Comparison of ENCODE assay signal across 8 cellular contexts in genomic region chr5:119397518-119398380, GRCh38. TPM values are rescaled to one million over a fixed set of nuclear protein-coding genes. Genes with fewer than 3 reads are reported as not detected.
DNase-seq lines count a peak whose midpoint lies in the region; ATAC-seq, FAIRE-seq and TF ChIP-seq lines count a peak whose summit lies in the region.

No MANE protein-coding gene starts in this region.

- TF ChIP-seq RAD21 in liver (IDR thresholded peaks at IDR 0.05): no peak
- no peak for TF ChIP-seq RAD21 in HepG2 (CRISPR knock-in tag; IDR thresholded peaks at IDR 0.05)

- BruUV-seq in HepG2 (replicated peaks; lab: Mats Ljungman, UMichigan): no TSS peak

- in situ Hi-C loops in HepG2 (cut with HindIII; ENCODE audit: extremely low pct_ligation_motif_present, low pct_unique_long_range_greater_than_20kb): no loop called here

- peaks cover 0 to 12% (median 8%) of the 10 kb centered on the region in 4 donors for H3K4me1 ChIP-seq in liver (ENCODE audit: control insufficient read depth in 4 of 4, insufficient read depth in 4 of 4, low read length in 3 of 4)
- peaks cover 9% of the 10 kb centered on the region for H3K4me1 ChIP-seq in HepG2 (ENCODE audit: insufficient read depth, low read length)
- H3K4me1 ChIP-seq in SJSA1 (replicated peaks): peaks cover 16% of the 10 kb centered on the region

- FAIRE-seq in HepG2 (lab: Jason Lieb, UNC): no peak

- peak overlapping the region; percentile 14 to 65 for H3K27ac ChIP-seq in liver (ENCODE audit: low read depth in 1 of 2, low read length in 2 of 2)
- no peak overlapping the region for H3K27ac ChIP-seq in HepG2 (ENCODE audit: extremely low read length, insufficient read depth, low read length)
- H3K27ac ChIP-seq in SJSA1: 0 out of 2 replicates have a peak overlapping the region, but pooled peaks have one; percentile 19

- no peak overlapping the region for H2AFZ ChIP-seq in HepG2 (ENCODE audit: low read length)

- H3K27me3 ChIP-seq in liver (ENCODE audit: control insufficient read depth in 4 of 4, insufficient read depth in 4 of 4, low read length in 3 of 4) (no peaks in the 10 kb centered on the region), HepG2 (ENCODE audit: control insufficient read depth in 1 of 2, insufficient read depth in 2 of 2, low read length in 2 of 2) (no peaks in the 10 kb centered on the region; a peak in 1 of 5 replicates), SJSA1 (replicated peaks) (no peaks in the 10 kb centered on the region)

- TF ChIP-seq POLR2A in HepG2 (IDR thresholded peaks at IDR 0.05; ENCODE audit: insufficient read depth in 1 of 2, low read depth in 2 of 2, low read length in 2 of 2): no peak

- ATAC-seq in HepG2: no peak
- ATAC-seq in HG02870 (IDR thresholded peaks at IDR 0.05; ENCODE audit: unreplicated experiment): peak; percentile 54

- no peak overlapping the region for H3K4me3 ChIP-seq in liver (ENCODE audit: low read depth in 1 of 3, low read length in 3 of 3)
- no peak overlapping the region for H3K4me3 ChIP-seq in HepG2 (replicated peaks in 1 of 3; ENCODE audit: insufficient read depth in 1 of 3, low read depth in 2 of 3, low read length in 3 of 3)
- H3K4me3 ChIP-seq in SJSA1: no peak overlapping the region

- intact Hi-C loops in HepG2 (cut with micrococcal nuclease; ENCODE audit: unreplicated experiment): no loop called here

- no peaks in the 10 kb centered on the region for H3K79me2 ChIP-seq in HepG2 (ENCODE audit: insufficient read depth, low read length)

- POLR2A ChIA-PET in HepG2 (lab: Yijun Ruan, JAX): no interaction called here

- H3K9ac ChIP-seq in liver (ENCODE audit: low read depth in 1 of 2, low read length in 2 of 2) (no peak overlapping the region), HepG2 (ENCODE audit: insufficient read depth, low read depth, low read length) (no peak overlapping the region)

- H3K9me3 ChIP-seq in liver (ENCODE audit: control insufficient read depth in 4 of 4, low read length in 3 of 4): no peaks in the 10 kb centered on the region
- H3K9me3 ChIP-seq in HepG2 (ENCODE audit: low read length): no peaks in the 10 kb centered on the region
- H3K9me3 ChIP-seq in SJSA1 (replicated peaks): no peaks in the 10 kb centered on the region

- TF ChIP-seq EP300 in HepG2 (IDR thresholded peaks at IDR 0.05; ENCODE audit: low read depth in 2 of 2, low read length in 2 of 2) (no peak), HepG2 (CRISPR knock-in tag; IDR thresholded peaks at IDR 0.05; ENCODE audit: borderline replicate concordance) (no peak)

- H3K36me3 ChIP-seq in liver (ENCODE audit: control insufficient read depth in 4 of 4, insufficient read depth in 3 of 4, low read depth in 1 of 4, low read length in 3 of 4) (no peaks in the 10 kb centered on the region), HepG2 (replicated peaks in 1 of 2; ENCODE audit: control insufficient read depth in 1 of 2, insufficient read depth in 2 of 2, low read length in 2 of 2) (no peaks in the 10 kb centered on the region), SJSA1 (0 out of 2 replicates have a peak, but pooled peaks cover 4% of the 10 kb centered on the region)

- DNase-seq in HepG2 (ENCODE audit: low spot score) (no peak), SJSA1 (ENCODE audit: low read depth in 1 of 2, low spot score in 2 of 2) (no peak), glomerular visceral epithelial cell (ENCODE audit: extremely low spot score) (peak; percentile 71), putamen (ENCODE audit: low spot score) (no peak), ureter (ENCODE audit: low spot score) (no peak), GM19240 (ENCODE audit: insufficient read length, low spot score) (no peak)

- no peaks in the 10 kb centered on the region for H4K20me1 ChIP-seq in HepG2 (ENCODE audit: insufficient read depth, low read length)

- 49% methylated on average over 10 of the region's 10 CpGs for WGBS in liver
- WGBS in HepG2 (ENCODE audit: low lambda C conversion rate): 89% methylated on average over 10 of the region's 10 CpGs

- CTCF ChIA-PET in HepG2 (lab: Yijun Ruan, JAX; ENCODE audit: low intra/inter-chr PET ratio, low total read pairs): no interaction called here

- no peak for TF ChIP-seq CTCF in liver (IDR thresholded peaks at IDR 0.05; ENCODE audit: low read depth, low read length, missing input control)
- no peak for TF ChIP-seq CTCF in HepG2 (CRISPR knock-in tag; IDR thresholded peaks at IDR 0.05)

- no peak overlapping the region for H3K4me2 ChIP-seq in HepG2 (ENCODE audit: low read depth, low read length)

TF ChIP-seq in liver, 16 proteins besides CTCF, POLR2A, EP300 and RAD21 (continues in another document):
- TF ChIP-seq NR2F2 (IDR thresholded peaks at IDR 0.05) (no peak), MAX (IDR thresholded peaks at IDR 0.05) (no peak), ATF3 (IDR thresholded peaks at IDR 0.05) (peak; percentile 27)

TF ChIP-seq in HepG2, 621 proteins besides CTCF, POLR2A, EP300 and RAD21:
- TF ChIP-seq ZNF670 (CRISPR knock-in tag; IDR thresholded peaks at IDR 0.05; ENCODE audit: borderline replicate concordance): no peak

RNA-seq across cellular contexts. Expression of gene TNFAIP8, which starts 41.9 kb away (rescaled TPM):
- 10 to 100 TPM in 1 of 2 donors, 1 to 10 TPM in 1; 5.5 to 28.6 TPM for total RNA-seq in liver
- polyA plus RNA-seq in liver: 1 to 10 TPM; 2.6 to 3.3 TPM
- 11.2 and 14.9 TPM in 2 replicates for total RNA-seq in HepG2 (2016; rRNA removed; fragmentation: Illumina TruSeq; extraction: Trizol)
- total RNA-seq in HepG2 (2016; cell fraction: cytosol; rRNA removed; fragmentation: Illumina TruSeq; extraction: Trizol; ENCODE audit: low read depth): 3.2 and 3.7 TPM in 2 replicates
- 13.3 and 15.4 TPM in 2 replicates for total RNA-seq in HepG2 (2016; cell fraction: insoluble cytoplasmic fraction; rRNA removed; fragmentation: Illumina TruSeq; extraction: Trizol)
- total RNA-seq in HepG2 (2016; cell fraction: membrane; rRNA removed; fragmentation: Illumina TruSeq; extraction: Trizol): 7.0 and 8.4 TPM in 2 replicates
- total RNA-seq in HepG2 (2016; cell fraction: nucleus; rRNA removed; fragmentation: Illumina TruSeq; extraction: Trizol): 3.7 and 5.8 TPM in 2 replicates
- 4.9 and 6.4 TPM in 2 replicates for polyA plus RNA-seq in HepG2 (2011; rRNA removed)
- 6.7 and 7.1 TPM in 2 replicates for polyA plus RNA-seq in HepG2 (2011; cell fraction: cytosol; rRNA removed)
- 2.5 TPM in 2 replicates for polyA plus RNA-seq in HepG2 (2011; cell fraction: nucleus; rRNA removed)
- polyA plus RNA-seq in HepG2 (2012): 6.2 and 6.6 TPM in 2 replicates
- polyA plus RNA-seq in HepG2 (2016; cell fraction: cytosol; fragmentation: Illumina TruSeq; extraction: Trizol; ENCODE audit: low read depth): 1.0 and 1.2 TPM in 2 replicates
- 16.1 and 16.3 TPM in 2 replicates for polyA plus RNA-seq in HepG2 (2016; cell fraction: insoluble cytoplasmic fraction; fragmentation: Illumina TruSeq; extraction: Trizol; ENCODE audit: low read depth)
- polyA plus RNA-seq in HepG2 (2016; cell fraction: membrane; fragmentation: Illumina TruSeq; extraction: Trizol; ENCODE audit: low read depth): 2.5 and 2.7 TPM in 2 replicates
- 5.1 and 5.5 TPM in 2 replicates for polyA plus RNA-seq in HepG2 (2016; cell fraction: nucleus; fragmentation: Illumina TruSeq; extraction: Trizol; ENCODE audit: insufficient read depth, low read depth)
- 3.0 and 11.3 TPM in 2 replicates for polyA minus RNA-seq in HepG2 (2011; rRNA and poly(A)+ RNA removed; ENCODE audit: low replicate concordance)
- 8.5 and 9.0 TPM in 2 replicates for polyA minus RNA-seq in HepG2 (2011; cell fraction: cytosol; rRNA and poly(A)+ RNA removed)
- 5.5 and 10.3 TPM in 2 replicates for polyA minus RNA-seq in HepG2 (2011; cell fraction: nucleus; rRNA and poly(A)+ RNA removed)
- 25.4 and 32.1 TPM in 2 replicates for total RNA-seq in SJSA1 (2014; rRNA removed; shearing (Covaris generic))
- 25.3 TPM for total RNA-seq in ureter

RNA-seq across cellular contexts. Expression of gene HSD17B4, which starts 54.5 kb away (rescaled TPM):
- total RNA-seq in liver: 100 to 1,000 TPM; 299 to 699 TPM
- polyA plus RNA-seq in liver: 100 to 1,000 TPM; 378 to 407 TPM
- total RNA-seq in HepG2 (2016; rRNA removed; fragmentation: Illumina TruSeq; extraction: Trizol): 399 and 508 TPM in 2 replicates
- 60.7 and 79.3 TPM in 2 replicates for total RNA-seq in HepG2 (2016; cell fraction: cytosol; rRNA removed; fragmentation: Illumina TruSeq; extraction: Trizol; ENCODE audit: low read depth)
- total RNA-seq in HepG2 (2016; cell fraction: insoluble cytoplasmic fraction; rRNA removed; fragmentation: Illumina TruSeq; extraction: Trizol): 397 and 512 TPM in 2 replicates
- 102 and 119 TPM in 2 replicates for total RNA-seq in HepG2 (2016; cell fraction: membrane; rRNA removed; fragmentation: Illumina TruSeq; extraction: Trizol)
- total RNA-seq in HepG2 (2016; cell fraction: nucleus; rRNA removed; fragmentation: Illumina TruSeq; extraction: Trizol): 218 and 251 TPM in 2 replicates
- 163 and 178 TPM in 2 replicates for polyA plus RNA-seq in HepG2 (2011; rRNA removed)
- 98.0 and 194 TPM in 2 replicates for polyA plus RNA-seq in HepG2 (2011; cell fraction: cytosol; rRNA removed)
- 119 and 175 TPM in 2 replicates for polyA plus RNA-seq in HepG2 (2011; cell fraction: nucleus; rRNA removed)
- polyA plus RNA-seq in HepG2 (2012): 153 and 212 TPM in 2 replicates
- 35.4 and 40.3 TPM in 2 replicates for polyA plus RNA-seq in HepG2 (2016; cell fraction: cytosol; fragmentation: Illumina TruSeq; extraction: Trizol; ENCODE audit: low read depth)
- 332 and 336 TPM in 2 replicates for polyA plus RNA-seq in HepG2 (2016; cell fraction: insoluble cytoplasmic fraction; fragmentation: Illumina TruSeq; extraction: Trizol; ENCODE audit: low read depth)
- polyA plus RNA-seq in HepG2 (2016; cell fraction: membrane; fragmentation: Illumina TruSeq; extraction: Trizol; ENCODE audit: low read depth): 57.1 and 67.7 TPM in 2 replicates
- 221 and 269 TPM in 2 replicates for polyA plus RNA-seq in HepG2 (2016; cell fraction: nucleus; fragmentation: Illumina TruSeq; extraction: Trizol; ENCODE audit: insufficient read depth, low read depth)
- 271 and 288 TPM in 2 replicates for polyA minus RNA-seq in HepG2 (2011; rRNA and poly(A)+ RNA removed; ENCODE audit: low replicate concordance)
- polyA minus RNA-seq in HepG2 (2011; cell fraction: cytosol; rRNA and poly(A)+ RNA removed): 117 and 147 TPM in 2 replicates
- 131 and 184 TPM in 2 replicates for polyA minus RNA-seq in HepG2 (2011; cell fraction: nucleus; rRNA and poly(A)+ RNA removed)
- 107 and 158 TPM in 2 replicates for total RNA-seq in SJSA1 (2014; rRNA removed; shearing (Covaris generic))
- 438 TPM for total RNA-seq in ureter
